Comparison of ENCODE assay signal across 9 cellular contexts in genomic region chr11:46918778-46919513, GRCh38. TPM values are rescaled to one million over a fixed set of nuclear protein-coding genes. Genes with fewer than 3 reads are reported as not detected.
A peak's percentile ranks its signal among the peaks of the same experiment; 100 is the strongest.
DNase-seq lines count a peak whose midpoint lies in the region; ATAC-seq, FAIRE-seq and TF ChIP-seq lines count a peak whose summit lies in the region.
"Had no signal": no experiment of that assay in that cellular context is flagged by ENCODE, and none has a peak within 500 bp of the region (broad histone marks: within the 10 kb centered on the region; RNA-seq: fewer than 3 reads in every experiment).

No MANE protein-coding gene starts in this region.

- H3K4me1 Mint-ChIP-seq in brain: peaks cover 62% of the 10 kb centered on the region

- H3K9ac ChIP-seq in HepG2 (ENCODE audit: insufficient read depth, low read depth, low read length): peak overlapping the region; percentile 45; the same call in 1 of the 2 replicates
- H3K9ac ChIP-seq in muscle layer of colon (ENCODE audit: low read length): peak overlapping the region; percentile 33

- POLR2A ChIA-PET in HepG2 (lab: Yijun Ruan, JAX): interaction anchor here (0.5 kb wide), 1 partner anchor 18 kb away, joined by 4 read pairs; the partner anchor contains the start of gene CSTPP1

- DNase-seq in HepG2 (ENCODE audit: low spot score) (no peak), right lobe of liver (no peak), hippocampal formation (lab: John Stamatoyannopoulos, UW) (no peak), NCI-H1694 (lab: John Stamatoyannopoulos, UW) (no peak)
- DNase-seq in activated effector memory CD4-positive, alpha-beta T cell treated with Interleukin-2 at 50 U/mL for 16 hours: no peak
- no peak for DNase-seq in activated CD4-positive, CD25-positive, alpha-beta regulatory T cell (lab: John Stamatoyannopoulos, UW)

- peaks cover 2 to 7% of the 10 kb centered on the region in 2 experiments; a peak in 1 of 5 replicates for H3K27me3 ChIP-seq in HepG2 (ENCODE audit: control insufficient read depth in 1 of 2, insufficient read depth in 2 of 2, low read length in 2 of 2)
- H3K27me3 ChIP-seq in right lobe of liver: peaks cover 0 to 8% of the 10 kb centered on the region in 2 donors
- H3K27me3 ChIP-seq in muscle layer of colon (ENCODE audit: control insufficient read depth in 1 of 2, insufficient read depth in 2 of 2, low read length in 2 of 2): peaks cover 0 to 7% of the 10 kb centered on the region in 2 donors

- peaks cover 8% of the 10 kb centered on the region for H3K27me3 Mint-ChIP-seq in brain

- H3K79me2 ChIP-seq in HepG2 (ENCODE audit: insufficient read depth, low read length): peaks cover 12% of the 10 kb centered on the region

- no peaks in the 10 kb centered on the region for H3K36me3 Mint-ChIP-seq in brain

- no TSS peak for BruUV-seq in HepG2 (replicated peaks; lab: Mats Ljungman, UMichigan)

- TF ChIP-seq EP300 in HepG2 (IDR thresholded peaks at IDR 0.05; ENCODE audit: low read depth in 2 of 2, low read length in 2 of 2) (no peak), HepG2 (CRISPR knock-in tag; IDR thresholded peaks at IDR 0.05; ENCODE audit: borderline replicate concordance) (no peak)

- ATAC-seq in HepG2 (no peak), right lobe of liver (no peak)

- intact Hi-C loops in HepG2 (cut with micrococcal nuclease; ENCODE audit: unreplicated experiment): no loop called here
- intact Hi-C loops in right lobe of liver (cut with DNase I): no loop called here

- H3K36me3 ChIP-seq in HepG2 (replicated peaks in 1 of 2; ENCODE audit: control insufficient read depth in 1 of 2, insufficient read depth in 2 of 2, low read length in 2 of 2) (no peaks in the 10 kb centered on the region), right lobe of liver (no peaks in the 10 kb centered on the region), muscle layer of colon (ENCODE audit: insufficient read depth, low read length) (no peaks in the 10 kb centered on the region)

- CTCF ChIA-PET in HepG2 (lab: Yijun Ruan, JAX; ENCODE audit: low intra/inter-chr PET ratio, low total read pairs): interaction anchor here (1.2 to 1.9 kb wide), 3 partner anchors 30 to 242 kb away, joined by 6 to 15 read pairs (median 6); no protein-coding TSS in a partner anchor

- H3K4me1 ChIP-seq in HepG2 (ENCODE audit: insufficient read depth, low read length) (peaks cover 35% of the 10 kb centered on the region), right lobe of liver (peaks cover 0 to 13% (median 0%) of the 10 kb centered on the region in 4 donors), muscle layer of colon (ENCODE audit: insufficient read depth, low read length) (peaks cover 53% of the 10 kb centered on the region)

- H2AFZ ChIP-seq in HepG2 (ENCODE audit: low read length): no peak overlapping the region

- H3K27ac Mint-ChIP-seq in brain: peak overlapping the region; percentile 78 to 96 (median 87)

- FAIRE-seq in HepG2 (lab: Jason Lieb, UNC): no peak
- FAIRE-seq: endometrium had no signal

- TF ChIP-seq RAD21 in HepG2 (CRISPR knock-in tag; IDR thresholded peaks at IDR 0.05): no peak

- no peaks in the 10 kb centered on the region for H3K9me3 ChIP-seq in HepG2 (ENCODE audit: low read length)
- H3K9me3 ChIP-seq in right lobe of liver: no peaks in the 10 kb centered on the region
- no peaks in the 10 kb centered on the region for H3K9me3 ChIP-seq in muscle layer of colon (ENCODE audit: low read length)

- H3K27ac ChIP-seq in HepG2 (ENCODE audit: extremely low read length, insufficient read depth, low read length): no peak overlapping the region
- H3K27ac ChIP-seq in right lobe of liver: no peak overlapping the region
- no peak overlapping the region for H3K27ac ChIP-seq in muscle layer of colon (ENCODE audit: low read depth, low read length)

- 1% methylated on average over 17 of the region's 17 CpGs for WGBS in HepG2 (ENCODE audit: low lambda C conversion rate)
- WGBS in right lobe of liver (ENCODE audit: insufficient coverage, low coverage, low lambda C conversion rate, missing lambda C conversion rate): 33% methylated on average over 14 of the region's 17 CpGs

- no peaks in the 10 kb centered on the region for H3K9me3 Mint-ChIP-seq in brain

- peak overlapping the region; percentile 99 for H3K4me2 ChIP-seq in HepG2 (ENCODE audit: low read depth, low read length)

- TF ChIP-seq CTCF in HepG2 (CRISPR knock-in tag; IDR thresholded peaks at IDR 0.05): no peak
- TF ChIP-seq CTCF in right lobe of liver (IDR thresholded peaks at IDR 0.05): no peak
- TF ChIP-seq CTCF in brain (conservative IDR thresholded peaks at IDR 0.05): no peak

- TF ChIP-seq POLR2A in HepG2 (IDR thresholded peaks at IDR 0.05; ENCODE audit: insufficient read depth in 1 of 2, low read depth in 2 of 2, low read length in 2 of 2): no peak
- TF ChIP-seq POLR2A in right lobe of liver (IDR thresholded peaks at IDR 0.05): no peak

- in situ Hi-C loops in HepG2 (cut with HindIII; ENCODE audit: extremely low pct_ligation_motif_present, low pct_unique_long_range_greater_than_20kb): loop anchor here (5.0 kb wide), 1 partner anchor 233 kb away; no protein-coding TSS in a partner anchor

- peak overlapping the region; percentile 79 to 91 (median 88) for H3K4me3 Mint-ChIP-seq in brain

- H4K20me1 ChIP-seq in HepG2 (ENCODE audit: insufficient read depth, low read length): no peaks in the 10 kb centered on the region

- H3K4me3 ChIP-seq in HepG2 (replicated peaks in 1 of 3; ENCODE audit: insufficient read depth in 1 of 3, low read depth in 2 of 3, low read length in 3 of 3): peak overlapping the region; percentile 68 to 91 (median 75)
- H3K4me3 ChIP-seq in right lobe of liver: peak overlapping the region in 1 of 3 donors; percentile 57
- H3K4me3 ChIP-seq in muscle layer of colon (ENCODE audit: low read depth in 1 of 2, low read length in 2 of 2): peak overlapping the region; percentile 25 to 49

TF ChIP-seq in HepG2, 621 proteins besides CTCF, POLR2A, EP300 and RAD21 (continues in another document):
- TF ChIP-seq RARA (CRISPR knock-in tag; IDR thresholded peaks at IDR 0.05): peak; percentile 29; the same call in 1 of the 2 replicates

RNA-seq across cellular contexts. Expression of gene LRP4, which starts 0.6 kb away (rescaled TPM):
- 6.8 and 13.3 TPM in 2 replicates for total RNA-seq in HepG2 (2016; rRNA removed; fragmentation: Illumina TruSeq; extraction: Trizol)
- total RNA-seq in HepG2 (2016; cell fraction: cytosol; rRNA removed; fragmentation: Illumina TruSeq; extraction: Trizol; ENCODE audit: low read depth): 1.8 TPM in 2 replicates
- total RNA-seq in HepG2 (2016; cell fraction: insoluble cytoplasmic fraction; rRNA removed; fragmentation: Illumina TruSeq; extraction: Trizol): 4.9 and 11.8 TPM in 2 replicates
- 4.6 and 6.2 TPM in 2 replicates for total RNA-seq in HepG2 (2016; cell fraction: membrane; rRNA removed; fragmentation: Illumina TruSeq; extraction: Trizol)
- 21.3 and 24.5 TPM in 2 replicates for total RNA-seq in HepG2 (2016; cell fraction: nucleus; rRNA removed; fragmentation: Illumina TruSeq; extraction: Trizol)
- polyA plus RNA-seq in HepG2 (2011; rRNA removed): 4.7 and 4.8 TPM in 2 replicates
- 3.8 and 4.1 TPM in 2 replicates for polyA plus RNA-seq in HepG2 (2011; cell fraction: cytosol; rRNA removed)
- 23.6 and 25.6 TPM in 2 replicates for polyA plus RNA-seq in HepG2 (2011; cell fraction: nucleus; rRNA removed)
- polyA plus RNA-seq in HepG2 (2012): 8.8 and 9.0 TPM in 2 replicates
- polyA plus RNA-seq in HepG2 (2016; cell fraction: cytosol; fragmentation: Illumina TruSeq; extraction: Trizol; ENCODE audit: low read depth): 1.1 and 1.4 TPM in 2 replicates
- polyA plus RNA-seq in HepG2 (2016; cell fraction: insoluble cytoplasmic fraction; fragmentation: Illumina TruSeq; extraction: Trizol; ENCODE audit: low read depth): 5.5 and 6.7 TPM in 2 replicates
- polyA plus RNA-seq in HepG2 (2016; cell fraction: membrane; fragmentation: Illumina TruSeq; extraction: Trizol; ENCODE audit: low read depth): 2.8 and 3.3 TPM in 2 replicates
- polyA plus RNA-seq in HepG2 (2016; cell fraction: nucleus; fragmentation: Illumina TruSeq; extraction: Trizol; ENCODE audit: insufficient read depth, low read depth): 45.4 and 47.6 TPM in 2 replicates
- polyA minus RNA-seq in HepG2 (2011; rRNA and poly(A)+ RNA removed; ENCODE audit: low replicate concordance): 12.7 and 19.5 TPM in 2 replicates
- polyA minus RNA-seq in HepG2 (2011; cell fraction: cytosol; rRNA and poly(A)+ RNA removed): 4.9 and 7.0 TPM in 2 replicates
- polyA minus RNA-seq in HepG2 (2011; cell fraction: nucleus; rRNA and poly(A)+ RNA removed): 14.5 and 15.7 TPM in 2 replicates
- 1 to 10 TPM in 2 of 6 experiments, under 1 TPM in 4; 0.43 to 1.2 (median 0.84) TPM for total RNA-seq in right lobe of liver
- 32.9 TPM for polyA plus RNA-seq in brain (ENCODE audit: insufficient read depth, low read depth, low replicate concordance)

RNA-seq across cellular contexts. Expression of gene CSTPP1, which starts 17.6 kb away (rescaled TPM):
- total RNA-seq in HepG2 (2016; rRNA removed; fragmentation: Illumina TruSeq; extraction: Trizol): 14.6 and 15.7 TPM in 2 replicates
- total RNA-seq in HepG2 (2016; cell fraction: cytosol; rRNA removed; fragmentation: Illumina TruSeq; extraction: Trizol; ENCODE audit: low read depth): 5.2 and 5.5 TPM in 2 replicates
- total RNA-seq in HepG2 (2016; cell fraction: insoluble cytoplasmic fraction; rRNA removed; fragmentation: Illumina TruSeq; extraction: Trizol): 11.2 and 14.1 TPM in 2 replicates
- 7.4 and 7.8 TPM in 2 replicates for total RNA-seq in HepG2 (2016; cell fraction: membrane; rRNA removed; fragmentation: Illumina TruSeq; extraction: Trizol)
- total RNA-seq in HepG2 (2016; cell fraction: nucleus; rRNA removed; fragmentation: Illumina TruSeq; extraction: Trizol): 12.5 and 15.2 TPM in 2 replicates
- polyA plus RNA-seq in HepG2 (2011; rRNA removed): 10.7 and 12.3 TPM in 2 replicates
- polyA plus RNA-seq in HepG2 (2011; cell fraction: cytosol; rRNA removed): 12.3 and 15.1 TPM in 2 replicates
- polyA plus RNA-seq in HepG2 (2011; cell fraction: nucleus; rRNA removed): 16.0 and 16.2 TPM in 2 replicates
- 11.8 TPM in 2 replicates for polyA plus RNA-seq in HepG2 (2012)
- 4.2 and 4.8 TPM in 2 replicates for polyA plus RNA-seq in HepG2 (2016; cell fraction: cytosol; fragmentation: Illumina TruSeq; extraction: Trizol; ENCODE audit: low read depth)
- polyA plus RNA-seq in HepG2 (2016; cell fraction: insoluble cytoplasmic fraction; fragmentation: Illumina TruSeq; extraction: Trizol; ENCODE audit: low read depth): 16.6 and 20.5 TPM in 2 replicates
- 8.4 and 9.4 TPM in 2 replicates for polyA plus RNA-seq in HepG2 (2016; cell fraction: membrane; fragmentation: Illumina TruSeq; extraction: Trizol; ENCODE audit: low read depth)
- polyA plus RNA-seq in HepG2 (2016; cell fraction: nucleus; fragmentation: Illumina TruSeq; extraction: Trizol; ENCODE audit: insufficient read depth, low read depth): 17.6 and 23.2 TPM in 2 replicates
- 22.3 and 100 TPM in 2 replicates for polyA minus RNA-seq in HepG2 (2011; rRNA and poly(A)+ RNA removed; ENCODE audit: low replicate concordance)
- polyA minus RNA-seq in HepG2 (2011; cell fraction: cytosol; rRNA and poly(A)+ RNA removed): 12.5 and 14.1 TPM in 2 replicates
- polyA minus RNA-seq in HepG2 (2011; cell fraction: nucleus; rRNA and poly(A)+ RNA removed): 19.8 and 29.2 TPM in 2 replicates
- 1 to 10 TPM; 3.3 to 7.5 (median 4.6) TPM for total RNA-seq in right lobe of liver
- 80.9 TPM for polyA plus RNA-seq in brain (ENCODE audit: insufficient read depth, low read depth, low replicate concordance)
